ENCODE assay signal across 1 cellular context in the genomic region with DNA sequence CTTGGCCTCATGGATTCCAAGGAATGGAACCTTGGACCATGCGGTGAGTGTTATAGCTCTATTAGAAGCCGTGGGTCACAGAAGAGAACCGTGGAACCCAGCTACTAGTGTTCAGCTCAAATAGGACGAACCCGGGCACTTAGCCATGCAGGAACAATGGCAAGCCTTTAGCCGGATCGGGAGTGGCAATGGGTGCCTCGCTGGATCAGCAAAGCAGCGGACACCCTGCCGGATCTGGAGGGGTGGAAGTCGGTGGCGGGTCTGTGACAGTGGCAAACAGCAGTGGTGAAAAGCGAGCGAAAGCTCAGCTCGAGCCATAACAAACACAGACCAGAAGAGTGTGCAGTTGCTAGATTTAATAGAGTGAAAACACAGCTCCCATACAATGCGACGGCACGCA.
TF ChIP-seq lines count a peak whose summit lies in the region.

No MANE protein-coding gene starts in this region.

TF ChIP-seq in H1, 55 proteins besides CTCF, POLR2A, EP300 and RAD21:
- TF ChIP-seq, protein P1, sequence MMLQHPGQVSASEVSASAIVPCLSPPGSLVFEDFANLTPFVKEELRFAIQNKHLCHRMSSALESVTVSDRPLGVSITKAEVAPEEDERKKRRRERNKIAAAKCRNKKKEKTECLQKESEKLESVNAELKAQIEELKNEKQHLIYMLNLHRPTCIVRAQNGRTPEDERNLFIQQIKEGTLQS (IDR thresholded peaks at IDR 0.05; ENCODE audit: insufficient read depth, low read depth, low read length) = no peak
- TF ChIP-seq BACH1 (IDR thresholded peaks at IDR 0.05; ENCODE audit: low read length) (no peak), RXRA (IDR thresholded peaks at IDR 0.05; ENCODE audit: insufficient read depth, low read depth, low read length) (no peak), CBX8 (IDR thresholded peaks at IDR 0.05; ENCODE audit: borderline replicate concordance, low read depth, low read length) (no peak), CHD1 (IDR thresholded peaks at IDR 0.05; ENCODE audit: low read depth, low read length) (no peak), KDM1A (IDR thresholded peaks at IDR 0.05; ENCODE audit: borderline replicate concordance, low read length) (no peak), CBX5 (IDR thresholded peaks at IDR 0.05; ENCODE audit: low read depth, low read length) (no peak), ASH2L (IDR thresholded peaks at IDR 0.05; ENCODE audit: low read length) (no peak), SP1 (IDR thresholded peaks at IDR 0.05; ENCODE audit: low read depth, low read length) (no peak), ZNF274 (IDR thresholded peaks at IDR 0.05; ENCODE audit: borderline replicate concordance, extremely low read depth, low read length) (no peak), TAF1 (IDR thresholded peaks at IDR 0.05; ENCODE audit: low read depth, low read length) (no peak), NRF1 (IDR thresholded peaks at IDR 0.05; ENCODE audit: low read depth, low read length) (no peak), TAF7 (optimal IDR thresholded peaks at IDR 0.05; ENCODE audit: borderline replicate concordance, low read depth, low read length) (no peak), SIRT6 (IDR thresholded peaks at IDR 0.05; ENCODE audit: low read length) (no peak)
- TF ChIP-seq, protein P2, sequence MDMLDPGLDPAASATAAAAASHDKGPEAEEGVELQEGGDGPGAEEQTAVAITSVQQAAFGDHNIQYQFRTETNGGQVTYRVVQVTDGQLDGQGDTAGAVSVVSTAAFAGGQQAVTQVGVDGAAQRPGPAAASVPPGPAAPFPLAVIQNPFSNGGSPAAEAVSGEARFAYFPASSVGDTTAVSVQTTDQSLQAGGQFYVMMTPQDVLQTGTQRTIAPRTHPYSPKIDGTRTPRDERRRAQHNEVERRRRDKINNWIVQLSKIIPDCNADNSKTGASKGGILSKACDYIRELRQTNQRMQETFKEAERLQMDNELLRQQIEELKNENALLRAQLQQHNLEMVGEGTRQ (IDR thresholded peaks at IDR 0.05; ENCODE audit: low read length) = no peak
- TF ChIP-seq, protein P3, sequence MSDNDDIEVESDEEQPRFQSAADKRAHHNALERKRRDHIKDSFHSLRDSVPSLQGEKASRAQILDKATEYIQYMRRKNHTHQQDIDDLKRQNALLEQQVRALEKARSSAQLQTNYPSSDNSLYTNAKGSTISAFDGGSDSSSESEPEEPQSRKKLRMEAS (IDR thresholded peaks at IDR 0.05) = no peak
- TF ChIP-seq, protein P4, sequence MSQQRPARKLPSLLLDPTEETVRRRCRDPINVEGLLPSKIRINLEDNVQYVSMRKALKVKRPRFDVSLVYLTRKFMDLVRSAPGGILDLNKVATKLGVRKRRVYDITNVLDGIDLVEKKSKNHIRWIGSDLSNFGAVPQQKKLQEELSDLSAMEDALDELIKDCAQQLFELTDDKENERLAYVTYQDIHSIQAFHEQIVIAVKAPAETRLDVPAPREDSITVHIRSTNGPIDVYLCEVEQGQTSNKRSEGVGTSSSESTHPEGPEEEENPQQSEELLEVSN (IDR thresholded peaks at IDR 0.05) = no peak
